In the genomic region with DNA sequence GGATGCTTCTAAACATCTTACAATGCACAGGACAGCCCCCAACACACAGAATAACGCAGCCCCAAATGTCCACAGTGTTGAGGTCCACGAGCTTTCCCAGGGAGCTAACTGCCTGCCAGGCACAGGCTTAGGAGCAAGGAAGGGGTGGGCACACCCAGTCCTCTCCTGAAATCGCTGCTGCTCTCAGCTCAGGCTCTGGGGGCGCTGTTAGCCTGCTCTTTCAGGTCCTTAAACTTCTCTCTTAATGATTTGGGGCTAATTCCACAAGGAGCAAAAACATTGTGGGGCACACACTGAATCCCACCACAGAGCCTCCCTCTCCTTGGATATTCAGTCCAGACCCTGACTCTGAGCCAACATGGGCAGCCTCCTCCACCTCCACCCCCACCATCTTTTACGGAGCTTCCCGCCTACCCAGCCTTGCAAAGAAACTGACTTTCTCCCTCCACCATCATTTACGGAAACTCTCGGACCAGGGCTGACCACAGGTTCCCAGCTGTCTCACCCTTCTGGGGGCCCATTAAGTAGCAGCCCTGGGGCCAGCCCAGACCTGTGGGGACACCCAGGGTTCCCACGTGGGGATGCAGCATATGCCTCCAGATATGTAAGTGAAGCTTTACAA, we compare ENCODE assay signal across 9 cellular contexts. TPM values are rescaled to one million over a fixed set of nuclear protein-coding genes. Genes with fewer than 3 reads are reported as not detected.
DNase-seq lines count a peak whose midpoint lies in the region; ATAC-seq and TF ChIP-seq lines count a peak whose summit lies in the region.
"Had no signal": no experiment of that assay in that cellular context is flagged by ENCODE, and none has a peak within 500 bp of the region (broad histone marks: within the 10 kb centered on the region; RNA-seq: fewer than 3 reads in every experiment).

No MANE protein-coding gene starts in this region.

- H3K36me3 ChIP-seq in smooth muscle cell (ENCODE audit: low read depth), result no peaks in the 10 kb centered on the region

- ATAC-seq in HG03457 (IDR thresholded peaks at IDR 0.05; ENCODE audit: unreplicated experiment) (no peak), GM18511 (IDR thresholded peaks at IDR 0.05; ENCODE audit: unreplicated experiment) (no peak)

- peaks cover 3% of the 10 kb centered on the region for H3K27me3 ChIP-seq in smooth muscle cell (ENCODE audit: low read depth)

- TF ChIP-seq CTCF in VCaP (conservative IDR thresholded peaks at IDR 0.05), result peak; percentile 69
- TF ChIP-seq CTCF in foreskin fibroblast (IDR thresholded peaks at IDR 0.05; ENCODE audit: low read depth, low read length), result peak; percentile 2
- peak; percentile 55 for TF ChIP-seq CTCF in smooth muscle cell (IDR thresholded peaks at IDR 0.05; ENCODE audit: borderline replicate concordance, insufficient read depth, poor library complexity, severe bottlenecking)

- WGBS in smooth muscle cell (ENCODE audit: low lambda C conversion rate), result 26% methylated on average over 9 of the region's 9 CpGs

- H3F3A ChIP-seq in smooth muscle cell (ENCODE audit: low read depth), result peaks cover 10% of the 10 kb centered on the region

- DNase-seq in ELR (ENCODE audit: low read depth), result peak; percentile 43
- DNase-seq in HuH-7.5 (ENCODE audit: low spot score), result peak; percentile 36
- no peak for DNase-seq in foreskin fibroblast
- no peak for DNase-seq in smooth muscle cell (lab: John Stamatoyannopoulos, UW; ENCODE audit: unreplicated experiment)

- H3K27ac ChIP-seq in VCaP, result no peak overlapping the region
- no peak overlapping the region for H3K27ac ChIP-seq in smooth muscle cell (ENCODE audit: low read depth)

- H3K4me3 ChIP-seq in foreskin fibroblast (ENCODE audit: low read depth in 1 of 2, low read length in 2 of 2) (no peak overlapping the region), smooth muscle cell (no peak overlapping the region)

- no peaks in the 10 kb centered on the region for H3K9me3 ChIP-seq in smooth muscle cell (replicated peaks; ENCODE audit: low read depth)

- H3K9ac ChIP-seq in smooth muscle cell (ENCODE audit: low read depth), result no peak overlapping the region

- H2AFZ ChIP-seq in smooth muscle cell (ENCODE audit: low read depth), result peak overlapping the region; percentile 29

- H3K79me2 ChIP-seq in smooth muscle cell (ENCODE audit: low read depth), result no peaks in the 10 kb centered on the region

- no peaks in the 10 kb centered on the region for H4K20me1 ChIP-seq in smooth muscle cell (ENCODE audit: low read depth)

- H3K4me2 ChIP-seq in smooth muscle cell, result peak overlapping the region; percentile 49

- peaks cover 6% of the 10 kb centered on the region for H3K4me1 ChIP-seq in smooth muscle cell (ENCODE audit: low read depth)

RNA-seq across cellular contexts. Expression of a gene that starts 1.1 kb away (rescaled TPM):
- not detected in 2 replicates for total RNA-seq in smooth muscle cell
- polyA plus RNA-seq in smooth muscle cell, result 0.65 TPM in 1 of 2 replicates, not detected in the other
- total RNA-seq: naive thymus-derived CD8-positive, alpha-beta T cell; T-helper 1 cell treated with Interleukin-12 subunit alpha and Interleukin-12 subunit beta and Interleukin-4 antibody, amounts not matched to agents 30 ng/mL and 1 ng/mL, for 36 hours had no signal
- polyA plus RNA-seq: naive thymus-derived CD8-positive, alpha-beta T cell had no signal

RNA-seq across cellular contexts. Expression of a gene that starts 20.3 kb away (rescaled TPM):
- not detected in 2 replicates for total RNA-seq in smooth muscle cell
- polyA plus RNA-seq in smooth muscle cell, result 0.46 TPM in 1 of 2 replicates, not detected in the other
- total RNA-seq: naive thymus-derived CD8-positive, alpha-beta T cell had no signal

RNA-seq across cellular contexts. Expression of a gene that starts 25.8 kb away (rescaled TPM):
- not detected in 2 replicates for total RNA-seq in smooth muscle cell
- not detected in 2 replicates for polyA plus RNA-seq in smooth muscle cell
- total RNA-seq: naive thymus-derived CD8-positive, alpha-beta T cell; T-helper 1 cell treated with Interleukin-12 subunit alpha and Interleukin-12 subunit beta and Interleukin-4 antibody, amounts not matched to agents 30 ng/mL and 1 ng/mL, for 36 hours had no signal
- polyA plus RNA-seq: naive thymus-derived CD8-positive, alpha-beta T cell had no signal

RNA-seq across cellular contexts. Expression of a gene that starts 35.0 kb away (rescaled TPM):
- not detected in 2 replicates for total RNA-seq in smooth muscle cell
- polyA plus RNA-seq in smooth muscle cell, result not detected in 2 replicates
- total RNA-seq: naive thymus-derived CD8-positive, alpha-beta T cell; T-helper 1 cell treated with Interleukin-12 subunit alpha and Interleukin-12 subunit beta and Interleukin-4 antibody, amounts not matched to agents 30 ng/mL and 1 ng/mL, for 36 hours had no signal

RNA-seq across cellular contexts. Expression of a gene that starts 57.3 kb away (rescaled TPM):
- 0.09 TPM in 1 of 2 replicates, not detected in the other for total RNA-seq in smooth muscle cell
- polyA plus RNA-seq in smooth muscle cell, result not detected in 2 replicates
- total RNA-seq: naive thymus-derived CD8-positive, alpha-beta T cell; T-helper 1 cell treated with Interleukin-12 subunit alpha and Interleukin-12 subunit beta and Interleukin-4 antibody, amounts not matched to agents 30 ng/mL and 1 ng/mL, for 36 hours had no signal

Comparison
In these comparisons a context has a peak if more than half of its experiments do, and no peak if none do; other contexts are left out.
1. DNase-seq: peak in ELR (single experiment) and HuH-7.5 (single experiment); none in foreskin fibroblast (0 of 2) and smooth muscle cell (single experiment).
2. CTCF ChIP-seq: peak in every context shown above with its lines; median percentile 69 in VCaP; 55 in smooth muscle cell; 2 in foreskin fibroblast.